Comparison of ENCODE assay signal across 9 cellular contexts in genomic region chr11:2886936-2887335, GRCh38. TPM values are rescaled to one million over a fixed set of nuclear protein-coding genes. Genes with fewer than 3 reads are reported as not detected.
DNase-seq lines count a peak whose midpoint lies in the region; ATAC-seq and TF ChIP-seq lines count a peak whose summit lies in the region.
"Had no signal": no experiment of that assay in that cellular context is flagged by ENCODE, and none has a peak within 500 bp of the region (broad histone marks: within the 10 kb centered on the region; RNA-seq: fewer than 3 reads in every experiment).

No MANE protein-coding gene starts in this region.

- H3K4me3 Mint-ChIP-seq in activated naive CD4-positive, alpha-beta T cell treated with anti-CD3 and anti-CD28 coated beads, Interleukin-2, amount 50 U/mL, for 24 hours: peak overlapping the region; percentile 33
- peak overlapping the region; percentile 23 to 80 (median 66) for H3K4me3 Mint-ChIP-seq in naive thymus-derived CD4-positive, alpha-beta T cell

- no peak for DNase-seq in activated naive CD4-positive, alpha-beta T cell treated with Interleukin-2 at 50 U/mL for 16 hours
- no peak for DNase-seq in ascending aorta (ENCODE audit: low spot score in 2 of 2)
- DNase-seq in naive thymus-derived CD4-positive, alpha-beta T cell: no peak
- no peak for DNase-seq in upper lobe of left lung
- no peak for DNase-seq in AG08396 (ENCODE audit: low spot score)
- no peak for DNase-seq in NCI-H2171 (lab: John Stamatoyannopoulos, UW)
- DNase-seq in tibial nerve (ENCODE audit: low spot score in 2 of 2): no peak
- DNase-seq: MM.1S had no signal

- H3K4me1 ChIP-seq in ascending aorta (peaks cover 3 to 16% of the 10 kb centered on the region in 2 donors), upper lobe of left lung (peaks cover 32 to 60% (median 37%) of the 10 kb centered on the region in 4 donors), tibial nerve (peaks cover 0 to 58% (median 16%) of the 10 kb centered on the region in 4 donors)
- peaks cover 14 to 19% of the 10 kb centered on the region in 2 donors for H3K4me1 ChIP-seq in naive thymus-derived CD4-positive, alpha-beta T cell (ENCODE audit: control insufficient read depth in 2 of 2, insufficient read depth in 2 of 2, low read length in 2 of 2)

- H3K27me3 Mint-ChIP-seq in activated naive CD4-positive, alpha-beta T cell treated with anti-CD3 and anti-CD28 coated beads, Interleukin-2, amount 50 U/mL, for 24 hours: no peaks in the 10 kb centered on the region
- peaks cover 0 to 36% (median 0%) of the 10 kb centered on the region in 5 donors for H3K27me3 Mint-ChIP-seq in naive thymus-derived CD4-positive, alpha-beta T cell

- 91 to 96% methylated on average over 5 of the region's 5 CpGs for WGBS in upper lobe of left lung, 2 donors
- WGBS in tibial nerve, 2 donors: 87 to 92% methylated on average over 4 to 5 of the region's 5 CpGs

- POLR2A ChIA-PET in naive thymus-derived CD4-positive, alpha-beta T cell (lab: Charles Lee): interaction anchor here (2.1 to 3.9 kb wide), 2 partner anchors 15 to 355 kb away, joined by 9 to 19 read pairs; a partner anchor contains a TSS

- no peaks in the 10 kb centered on the region for H3K9me3 ChIP-seq in ascending aorta
- H3K9me3 ChIP-seq in naive thymus-derived CD4-positive, alpha-beta T cell (ENCODE audit: control insufficient read depth in 2 of 3, low read length in 3 of 3): no peaks in the 10 kb centered on the region
- no peaks in the 10 kb centered on the region for H3K9me3 ChIP-seq in upper lobe of left lung
- no peaks in the 10 kb centered on the region for H3K9me3 ChIP-seq in tibial nerve

- H3K36me3 ChIP-seq in ascending aorta (no peaks in the 10 kb centered on the region), upper lobe of left lung (no peaks in the 10 kb centered on the region), tibial nerve (peaks cover 0 to 3% (median 0%) of the 10 kb centered on the region in 3 donors)
- peaks cover 0 to 5% (median 0%) of the 10 kb centered on the region in 3 experiments for H3K36me3 ChIP-seq in naive thymus-derived CD4-positive, alpha-beta T cell (ENCODE audit: control insufficient read depth in 2 of 3, insufficient read depth in 3 of 3, low read length in 3 of 3)

- H3K4me3 ChIP-seq in ascending aorta (no peak overlapping the region), upper lobe of left lung (no peak overlapping the region), tibial nerve (no peak overlapping the region)
- H3K4me3 ChIP-seq in naive thymus-derived CD4-positive, alpha-beta T cell (ENCODE audit: low read length): no peak overlapping the region

- H3K9me3 Mint-ChIP-seq in activated naive CD4-positive, alpha-beta T cell treated with anti-CD3 and anti-CD28 coated beads, Interleukin-2, amount 50 U/mL, for 24 hours: no peaks in the 10 kb centered on the region
- no peaks in the 10 kb centered on the region for H3K9me3 Mint-ChIP-seq in naive thymus-derived CD4-positive, alpha-beta T cell

- TF ChIP-seq CTCF in ascending aorta (IDR thresholded peaks at IDR 0.05): no peak
- TF ChIP-seq CTCF in upper lobe of left lung (IDR thresholded peaks at IDR 0.05): no peak
- TF ChIP-seq CTCF in tibial nerve (IDR thresholded peaks at IDR 0.05): no peak

- H3K4me1 Mint-ChIP-seq in activated naive CD4-positive, alpha-beta T cell treated with anti-CD3 and anti-CD28 coated beads, Interleukin-2, amount 50 U/mL, for 24 hours: peaks cover 24% of the 10 kb centered on the region
- peaks cover 4 to 42% (median 27%) of the 10 kb centered on the region in 7 donors for H3K4me1 Mint-ChIP-seq in naive thymus-derived CD4-positive, alpha-beta T cell

- TF ChIP-seq EP300 in upper lobe of left lung (IDR thresholded peaks at IDR 0.05) (no peak), tibial nerve (IDR thresholded peaks at IDR 0.05) (no peak)

- CTCF ChIA-PET in naive thymus-derived CD4-positive, alpha-beta T cell (lab: Charles Lee): interaction anchor here (1.0 to 9.4 kb wide), 4 partner anchors 9 to 354 kb away, joined by 5 to 197 read pairs (median 6); no protein-coding TSS in a partner anchor

- intact Hi-C loops in ascending aorta (cut with DNase I): loop anchor here (2.0 to 10.0 kb wide), 4 partner anchors 106 to 1122 kb away; partner anchors contain the start of genes CTSD, NAP1L4 and TSSC4
- intact Hi-C loops in naive thymus-derived CD4-positive, alpha-beta T cell (cut with micrococcal nuclease): loop anchor here (5.0 to 10.0 kb wide), 6 partner anchors 105 to 585 kb away; partner anchors contain the start of genes C11orf21 (in 1 of the 2), CD81 (in 1 of the 2), KCNQ1 (in 1 of the 2) and NAP1L4 (in 1 of the 2)

- TF ChIP-seq POLR2A in upper lobe of left lung (IDR thresholded peaks at IDR 0.05): no peak
- TF ChIP-seq POLR2A in tibial nerve (IDR thresholded peaks at IDR 0.05): no peak

- H3K27ac Mint-ChIP-seq in activated naive CD4-positive, alpha-beta T cell treated with anti-CD3 and anti-CD28 coated beads, Interleukin-2, amount 50 U/mL, for 24 hours: no peak overlapping the region
- H3K27ac Mint-ChIP-seq in naive thymus-derived CD4-positive, alpha-beta T cell: peak overlapping the region in 8 of 9 donors; percentile 65 to 86 (median 78)

- H3K27ac ChIP-seq in ascending aorta (peak overlapping the region; percentile 80 to 86), upper lobe of left lung (peak overlapping the region in 3 of 4 donors; percentile 50 to 91 (median 69)), tibial nerve (peak overlapping the region in 2 of 4 donors; percentile 77 to 92)
- H3K27ac ChIP-seq in naive thymus-derived CD4-positive, alpha-beta T cell (ENCODE audit: low read depth, low read length): peak overlapping the region; percentile 30

- ATAC-seq in naive thymus-derived CD4-positive, alpha-beta T cell: no peak
- no peak for ATAC-seq in upper lobe of left lung (ENCODE audit: low FRiP score in 2 of 2)

- H3K36me3 Mint-ChIP-seq in activated naive CD4-positive, alpha-beta T cell treated with anti-CD3 and anti-CD28 coated beads, Interleukin-2, amount 50 U/mL, for 24 hours: no peaks in the 10 kb centered on the region
- H3K36me3 Mint-ChIP-seq in naive thymus-derived CD4-positive, alpha-beta T cell: no peaks in the 10 kb centered on the region

- no peaks in the 10 kb centered on the region for H3K27me3 ChIP-seq in ascending aorta
- H3K27me3 ChIP-seq in naive thymus-derived CD4-positive, alpha-beta T cell (ENCODE audit: control insufficient read depth in 2 of 2, insufficient read depth in 2 of 2, low read length in 2 of 2): no peaks in the 10 kb centered on the region
- H3K27me3 ChIP-seq in upper lobe of left lung: peaks cover 0 to 8% (median 3%) of the 10 kb centered on the region in 4 donors
- H3K27me3 ChIP-seq in tibial nerve: no peaks in the 10 kb centered on the region

RNA-seq across cellular contexts. Expression of gene CDKN1C, which starts 1.4 kb away (rescaled TPM):
- 18.1 TPM for total RNA-seq in ascending aorta
- total RNA-seq in naive thymus-derived CD4-positive, alpha-beta T cell: 10 to 100 TPM in 1 of 5 experiments, 1 to 10 TPM in 3, under 1 TPM in 1; 0.53 to 36.0 (median 6.0) TPM
- under 1 TPM; 0.35 to 0.94 TPM for polyA plus RNA-seq in naive thymus-derived CD4-positive, alpha-beta T cell
- total RNA-seq in upper lobe of left lung: 10 to 100 TPM; 23.4 to 71.9 (median 33.6) TPM
- total RNA-seq in tibial nerve: 100 to 1,000 TPM; 128 to 330 (median 260) TPM

RNA-seq across cellular contexts. Expression of gene PHLDA2, which starts 42.3 kb away (rescaled TPM):
- total RNA-seq in ascending aorta: not detected
- total RNA-seq in naive thymus-derived CD4-positive, alpha-beta T cell: 1 to 10 TPM in 3 of 5 experiments, not detected in 2; 2.5 to 7.9 (median 4.5) TPM
- not detected for polyA plus RNA-seq in naive thymus-derived CD4-positive, alpha-beta T cell
- 10 to 100 TPM in 4 of 6 donors, 1 to 10 TPM in 1, not detected in 1; 8.6 to 38.9 (median 21.0) TPM for total RNA-seq in upper lobe of left lung
- total RNA-seq in tibial nerve: 1 to 10 TPM; 3.3 to 6.1 (median 5.1) TPM
